Comparison of ENCODE assay signal across 2 cellular contexts in the genomic region with DNA sequence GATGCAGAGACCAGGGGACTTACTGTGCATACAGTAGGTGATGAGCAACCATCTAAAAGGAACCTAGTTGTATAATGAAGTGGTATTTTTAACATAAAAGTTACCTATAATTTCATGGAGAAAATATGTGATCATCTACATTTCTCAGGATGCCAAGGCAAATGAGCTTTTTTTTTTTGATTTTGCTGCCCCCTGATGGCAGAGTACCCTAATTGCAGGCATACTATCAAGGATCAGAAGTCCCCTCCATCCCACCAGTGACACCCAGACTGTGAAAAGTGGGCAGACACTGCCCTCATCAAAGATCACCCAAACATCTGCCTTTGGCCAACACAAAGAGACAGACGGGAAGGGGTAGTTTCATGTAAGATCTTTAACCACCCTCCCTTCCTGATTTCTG.
TF ChIP-seq lines count a peak whose summit lies in the region.

No MANE protein-coding gene starts in this region.

TF ChIP-seq in SK-N-SH, 30 proteins besides CTCF, POLR2A, EP300 and RAD21 (continued from another document):
- TF ChIP-seq TAF1 (IDR thresholded peaks at IDR 0.05; ENCODE audit: borderline replicate concordance, low read depth, low read length) (no peak), RXRA (IDR thresholded peaks at IDR 0.05; ENCODE audit: borderline replicate concordance, low read depth) (no peak), CHD2 (IDR thresholded peaks at IDR 0.05; ENCODE audit: low read length, partially characterized antibody) (no peak), ELF1 (IDR thresholded peaks at IDR 0.05) (no peak), SMC3 (IDR thresholded peaks at IDR 0.05; ENCODE audit: low read depth, low read length) (no peak)

TF ChIP-seq in SK-N-SH treated with all-trans-retinoic acid at 6 μM for 48 hours, 23 proteins besides CTCF, POLR2A, EP300 and RAD21 (continued from another document):
- TF ChIP-seq, protein P1, sequence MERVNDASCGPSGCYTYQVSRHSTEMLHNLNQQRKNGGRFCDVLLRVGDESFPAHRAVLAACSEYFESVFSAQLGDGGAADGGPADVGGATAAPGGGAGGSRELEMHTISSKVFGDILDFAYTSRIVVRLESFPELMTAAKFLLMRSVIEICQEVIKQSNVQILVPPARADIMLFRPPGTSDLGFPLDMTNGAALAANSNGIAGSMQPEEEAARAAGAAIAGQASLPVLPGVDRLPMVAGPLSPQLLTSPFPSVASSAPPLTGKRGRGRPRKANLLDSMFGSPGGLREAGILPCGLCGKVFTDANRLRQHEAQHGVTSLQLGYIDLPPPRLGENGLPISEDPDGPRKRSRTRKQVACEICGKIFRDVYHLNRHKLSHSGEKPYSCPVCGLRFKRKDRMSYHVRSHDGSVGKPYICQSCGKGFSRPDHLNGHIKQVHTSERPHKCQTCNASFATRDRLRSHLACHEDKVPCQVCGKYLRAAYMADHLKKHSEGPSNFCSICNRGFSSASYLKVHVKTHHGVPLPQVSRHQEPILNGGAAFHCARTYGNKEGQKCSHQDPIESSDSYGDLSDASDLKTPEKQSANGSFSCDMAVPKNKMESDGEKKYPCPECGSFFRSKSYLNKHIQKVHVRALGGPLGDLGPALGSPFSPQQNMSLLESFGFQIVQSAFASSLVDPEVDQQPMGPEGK (CRISPR knock-in tag; IDR thresholded peaks at IDR 0.05; ENCODE audit: borderline replicate concordance) = no peak
- TF ChIP-seq BACH2 (CRISPR knock-in tag; IDR thresholded peaks at IDR 0.05; ENCODE audit: borderline replicate concordance) (no peak), ZNF565 (CRISPR knock-in tag; conservative IDR thresholded peaks at IDR 0.05; ENCODE audit: low read depth) (no peak), ZNF70 (CRISPR knock-in tag; IDR thresholded peaks at IDR 0.05) (no peak), ESRRG (CRISPR knock-in tag; IDR thresholded peaks at IDR 0.05) (no peak), OSR1 (CRISPR knock-in tag; IDR thresholded peaks at IDR 0.05) (no peak), ZFP3 (CRISPR knock-in tag; IDR thresholded peaks at IDR 0.05) (no peak), TOX (CRISPR knock-in tag; IDR thresholded peaks at IDR 0.05; ENCODE audit: borderline replicate concordance) (no peak), ZNF8 (CRISPR knock-in tag; IDR thresholded peaks at IDR 0.05) (no peak), ARNTL (CRISPR knock-in tag; IDR thresholded peaks at IDR 0.05; ENCODE audit: borderline replicate concordance, low read depth) (no peak), ZC3H10 (CRISPR knock-in tag; IDR thresholded peaks at IDR 0.05) (no peak), RARB (CRISPR knock-in tag; IDR thresholded peaks at IDR 0.05) (no peak), CSDC2 (CRISPR knock-in tag; IDR thresholded peaks at IDR 0.05) (no peak), ISL1 (CRISPR knock-in tag; IDR thresholded peaks at IDR 0.05) (no peak), PPARA (CRISPR knock-in tag; IDR thresholded peaks at IDR 0.05; ENCODE audit: borderline replicate concordance) (no peak)
- TF ChIP-seq, protein P2, sequence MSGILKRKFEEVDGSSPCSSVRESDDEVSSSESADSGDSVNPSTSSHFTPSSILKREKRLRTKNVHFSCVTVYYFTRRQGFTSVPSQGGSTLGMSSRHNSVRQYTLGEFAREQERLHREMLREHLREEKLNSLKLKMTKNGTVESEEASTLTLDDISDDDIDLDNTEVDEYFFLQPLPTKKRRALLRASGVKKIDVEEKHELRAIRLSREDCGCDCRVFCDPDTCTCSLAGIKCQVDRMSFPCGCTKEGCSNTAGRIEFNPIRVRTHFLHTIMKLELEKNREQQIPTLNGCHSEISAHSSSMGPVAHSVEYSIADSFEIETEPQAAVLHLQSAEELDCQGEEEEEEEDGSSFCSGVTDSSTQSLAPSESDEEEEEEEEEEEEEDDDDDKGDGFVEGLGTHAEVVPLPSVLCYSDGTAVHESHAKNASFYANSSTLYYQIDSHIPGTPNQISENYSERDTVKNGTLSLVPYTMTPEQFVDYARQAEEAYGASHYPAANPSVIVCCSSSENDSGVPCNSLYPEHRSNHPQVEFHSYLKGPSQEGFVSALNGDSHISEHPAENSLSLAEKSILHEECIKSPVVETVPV (CRISPR knock-in tag; IDR thresholded peaks at IDR 0.05) = no peak
- TF ChIP-seq, protein P3, sequence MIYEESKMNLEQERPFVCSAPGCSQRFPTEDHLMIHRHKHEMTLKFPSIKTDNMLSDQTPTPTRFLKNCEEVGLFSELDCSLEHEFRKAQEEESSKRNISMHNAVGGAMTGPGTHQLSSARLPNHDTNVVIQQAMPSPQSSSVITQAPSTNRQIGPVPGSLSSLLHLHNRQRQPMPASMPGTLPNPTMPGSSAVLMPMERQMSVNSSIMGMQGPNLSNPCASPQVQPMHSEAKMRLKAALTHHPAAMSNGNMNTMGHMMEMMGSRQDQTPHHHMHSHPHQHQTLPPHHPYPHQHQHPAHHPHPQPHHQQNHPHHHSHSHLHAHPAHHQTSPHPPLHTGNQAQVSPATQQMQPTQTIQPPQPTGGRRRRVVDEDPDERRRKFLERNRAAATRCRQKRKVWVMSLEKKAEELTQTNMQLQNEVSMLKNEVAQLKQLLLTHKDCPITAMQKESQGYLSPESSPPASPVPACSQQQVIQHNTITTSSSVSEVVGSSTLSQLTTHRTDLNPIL (CRISPR knock-in tag; IDR thresholded peaks at IDR 0.05; ENCODE audit: low read depth) = no peak
- TF ChIP-seq, protein P4, sequence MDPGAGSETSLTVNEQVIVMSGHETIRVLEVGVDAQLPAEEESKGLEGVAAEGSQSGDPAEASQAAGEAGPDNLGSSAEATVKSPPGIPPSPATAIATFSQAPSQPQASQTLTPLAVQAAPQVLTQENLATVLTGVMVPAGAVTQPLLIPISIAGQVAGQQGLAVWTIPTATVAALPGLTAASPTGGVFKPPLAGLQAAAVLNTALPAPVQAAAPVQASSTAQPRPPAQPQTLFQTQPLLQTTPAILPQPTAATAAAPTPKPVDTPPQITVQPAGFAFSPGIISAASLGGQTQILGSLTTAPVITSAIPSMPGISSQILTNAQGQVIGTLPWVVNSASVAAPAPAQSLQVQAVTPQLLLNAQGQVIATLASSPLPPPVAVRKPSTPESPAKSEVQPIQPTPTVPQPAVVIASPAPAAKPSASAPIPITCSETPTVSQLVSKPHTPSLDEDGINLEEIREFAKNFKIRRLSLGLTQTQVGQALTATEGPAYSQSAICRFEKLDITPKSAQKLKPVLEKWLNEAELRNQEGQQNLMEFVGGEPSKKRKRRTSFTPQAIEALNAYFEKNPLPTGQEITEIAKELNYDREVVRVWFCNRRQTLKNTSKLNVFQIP (CRISPR knock-in tag; IDR thresholded peaks at IDR 0.05; ENCODE audit: borderline replicate concordance, low read depth) = no peak
TF ChIP-seq in SK-N-SH treated with all-trans-retinoic acid at 6 μM for 48 hours: peak in this region for 0.
